2 cellular contexts compared by ENCODE assay signal in the genomic region with DNA sequence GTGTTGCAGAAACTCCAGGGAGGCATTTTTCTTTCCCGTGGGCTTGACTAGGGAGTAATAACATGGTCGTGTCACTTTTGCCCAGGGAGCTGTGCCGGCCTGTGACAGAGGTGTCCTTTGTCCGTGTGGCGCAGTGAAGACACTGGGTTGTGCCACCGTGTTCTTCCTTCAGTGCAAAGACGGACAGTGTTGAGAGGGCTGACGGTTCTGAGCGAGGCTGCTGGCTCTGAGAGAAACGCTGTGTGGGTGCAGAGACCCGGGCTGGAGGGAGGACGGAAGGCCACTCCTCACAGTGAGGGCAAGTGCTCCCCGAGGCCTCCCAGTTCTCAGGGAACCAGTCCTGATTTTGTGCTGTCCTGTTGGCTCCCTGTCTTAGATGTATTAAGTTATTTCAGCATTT.
TF ChIP-seq lines count a peak whose summit lies in the region.

No MANE protein-coding gene starts in this region.

TF ChIP-seq in GM23338, 12 proteins besides CTCF, POLR2A, EP300 and RAD21 (continues in another document):
- TF ChIP-seq POLR2AphosphoS5 (IDR thresholded peaks at IDR 0.05; ENCODE audit: low read depth) (no peak), EZH2 (IDR thresholded peaks at IDR 0.05; ENCODE audit: low read depth, unreplicated experiment) (no peak), STAT1 (IDR thresholded peaks at IDR 0.05; ENCODE audit: unreplicated experiment) (no peak), JUNB (IDR thresholded peaks at IDR 0.05; ENCODE audit: unreplicated experiment) (no peak), NANOG (IDR thresholded peaks at IDR 0.05; ENCODE audit: borderline replicate concordance) (no peak), ZNF331 (CRISPR knock-in tag; IDR thresholded peaks at IDR 0.05; ENCODE audit: low read depth) (no peak), CREB1 (CRISPR knock-in tag; IDR thresholded peaks at IDR 0.05; ENCODE audit: low read depth) (no peak), EZH2phosphoT487 (IDR thresholded peaks at IDR 0.05; ENCODE audit: unreplicated experiment) (no peak)
- TF ChIP-seq, protein P1, sequence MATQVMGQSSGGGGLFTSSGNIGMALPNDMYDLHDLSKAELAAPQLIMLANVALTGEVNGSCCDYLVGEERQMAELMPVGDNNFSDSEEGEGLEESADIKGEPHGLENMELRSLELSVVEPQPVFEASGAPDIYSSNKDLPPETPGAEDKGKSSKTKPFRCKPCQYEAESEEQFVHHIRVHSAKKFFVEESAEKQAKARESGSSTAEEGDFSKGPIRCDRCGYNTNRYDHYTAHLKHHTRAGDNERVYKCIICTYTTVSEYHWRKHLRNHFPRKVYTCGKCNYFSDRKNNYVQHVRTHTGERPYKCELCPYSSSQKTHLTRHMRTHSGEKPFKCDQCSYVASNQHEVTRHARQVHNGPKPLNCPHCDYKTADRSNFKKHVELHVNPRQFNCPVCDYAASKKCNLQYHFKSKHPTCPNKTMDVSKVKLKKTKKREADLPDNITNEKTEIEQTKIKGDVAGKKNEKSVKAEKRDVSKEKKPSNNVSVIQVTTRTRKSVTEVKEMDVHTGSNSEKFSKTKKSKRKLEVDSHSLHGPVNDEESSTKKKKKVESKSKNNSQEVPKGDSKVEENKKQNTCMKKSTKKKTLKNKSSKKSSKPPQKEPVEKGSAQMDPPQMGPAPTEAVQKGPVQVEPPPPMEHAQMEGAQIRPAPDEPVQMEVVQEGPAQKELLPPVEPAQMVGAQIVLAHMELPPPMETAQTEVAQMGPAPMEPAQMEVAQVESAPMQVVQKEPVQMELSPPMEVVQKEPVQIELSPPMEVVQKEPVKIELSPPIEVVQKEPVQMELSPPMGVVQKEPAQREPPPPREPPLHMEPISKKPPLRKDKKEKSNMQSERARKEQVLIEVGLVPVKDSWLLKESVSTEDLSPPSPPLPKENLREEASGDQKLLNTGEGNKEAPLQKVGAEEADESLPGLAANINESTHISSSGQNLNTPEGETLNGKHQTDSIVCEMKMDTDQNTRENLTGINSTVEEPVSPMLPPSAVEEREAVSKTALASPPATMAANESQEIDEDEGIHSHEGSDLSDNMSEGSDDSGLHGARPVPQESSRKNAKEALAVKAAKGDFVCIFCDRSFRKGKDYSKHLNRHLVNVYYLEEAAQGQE (IDR thresholded peaks at IDR 0.05; ENCODE audit: unreplicated experiment), result no peak
- TF ChIP-seq, protein P2, sequence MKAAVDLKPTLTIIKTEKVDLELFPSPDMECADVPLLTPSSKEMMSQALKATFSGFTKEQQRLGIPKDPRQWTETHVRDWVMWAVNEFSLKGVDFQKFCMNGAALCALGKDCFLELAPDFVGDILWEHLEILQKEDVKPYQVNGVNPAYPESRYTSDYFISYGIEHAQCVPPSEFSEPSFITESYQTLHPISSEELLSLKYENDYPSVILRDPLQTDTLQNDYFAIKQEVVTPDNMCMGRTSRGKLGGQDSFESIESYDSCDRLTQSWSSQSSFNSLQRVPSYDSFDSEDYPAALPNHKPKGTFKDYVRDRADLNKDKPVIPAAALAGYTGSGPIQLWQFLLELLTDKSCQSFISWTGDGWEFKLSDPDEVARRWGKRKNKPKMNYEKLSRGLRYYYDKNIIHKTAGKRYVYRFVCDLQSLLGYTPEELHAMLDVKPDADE (IDR thresholded peaks at IDR 0.05), result no peak

TF ChIP-seq in GM12878, 131 proteins besides CTCF, POLR2A, EP300 and RAD21:
- TF ChIP-seq STAT3 (IDR thresholded peaks at IDR 0.05; ENCODE audit: low read depth, low read length) (no peak), PAX8 (IDR thresholded peaks at IDR 0.05) (no peak), RAD51 (IDR thresholded peaks at IDR 0.05) (no peak), KAT2A (conservative IDR thresholded peaks at IDR 0.05; ENCODE audit: control insufficient read depth, low read depth, low read length) (no peak), YBX1 (IDR thresholded peaks at IDR 0.05) (no peak), POLR2AphosphoS2 (IDR thresholded peaks at IDR 0.05; ENCODE audit: low read depth, low read length) (no peak), BMI1 (IDR thresholded peaks at IDR 0.05; ENCODE audit: borderline replicate concordance) (no peak), BRCA1 (IDR thresholded peaks at IDR 0.05; ENCODE audit: low read depth, low read length) (no peak)
- TF ChIP-seq, protein P3, sequence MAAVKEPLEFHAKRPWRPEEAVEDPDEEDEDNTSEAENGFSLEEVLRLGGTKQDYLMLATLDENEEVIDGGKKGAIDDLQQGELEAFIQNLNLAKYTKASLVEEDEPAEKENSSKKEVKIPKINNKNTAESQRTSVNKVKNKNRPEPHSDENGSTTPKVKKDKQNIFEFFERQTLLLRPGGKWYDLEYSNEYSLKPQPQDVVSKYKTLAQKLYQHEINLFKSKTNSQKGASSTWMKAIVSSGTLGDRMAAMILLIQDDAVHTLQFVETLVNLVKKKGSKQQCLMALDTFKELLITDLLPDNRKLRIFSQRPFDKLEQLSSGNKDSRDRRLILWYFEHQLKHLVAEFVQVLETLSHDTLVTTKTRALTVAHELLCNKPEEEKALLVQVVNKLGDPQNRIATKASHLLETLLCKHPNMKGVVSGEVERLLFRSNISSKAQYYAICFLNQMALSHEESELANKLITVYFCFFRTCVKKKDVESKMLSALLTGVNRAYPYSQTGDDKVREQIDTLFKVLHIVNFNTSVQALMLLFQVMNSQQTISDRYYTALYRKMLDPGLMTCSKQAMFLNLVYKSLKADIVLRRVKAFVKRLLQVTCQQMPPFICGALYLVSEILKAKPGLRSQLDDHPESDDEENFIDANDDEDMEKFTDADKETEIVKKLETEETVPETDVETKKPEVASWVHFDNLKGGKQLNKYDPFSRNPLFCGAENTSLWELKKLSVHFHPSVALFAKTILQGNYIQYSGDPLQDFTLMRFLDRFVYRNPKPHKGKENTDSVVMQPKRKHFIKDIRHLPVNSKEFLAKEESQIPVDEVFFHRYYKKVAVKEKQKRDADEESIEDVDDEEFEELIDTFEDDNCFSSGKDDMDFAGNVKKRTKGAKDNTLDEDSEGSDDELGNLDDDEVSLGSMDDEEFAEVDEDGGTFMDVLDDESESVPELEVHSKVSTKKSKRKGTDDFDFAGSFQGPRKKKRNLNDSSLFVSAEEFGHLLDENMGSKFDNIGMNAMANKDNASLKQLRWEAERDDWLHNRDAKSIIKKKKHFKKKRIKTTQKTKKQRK (IDR thresholded peaks at IDR 0.05; ENCODE audit: low read depth, low read length), result no peak
- TF ChIP-seq, protein P4, sequence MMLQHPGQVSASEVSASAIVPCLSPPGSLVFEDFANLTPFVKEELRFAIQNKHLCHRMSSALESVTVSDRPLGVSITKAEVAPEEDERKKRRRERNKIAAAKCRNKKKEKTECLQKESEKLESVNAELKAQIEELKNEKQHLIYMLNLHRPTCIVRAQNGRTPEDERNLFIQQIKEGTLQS (IDR thresholded peaks at IDR 0.05; ENCODE audit: borderline replicate concordance, extremely low read depth, low read depth, low read length), result no peak
TF ChIP-seq in GM12878: peak in this region for 0.
